1 cellular context compared by ENCODE assay signal in genomic region chr4:4259484-4260100, GRCh38.
TF ChIP-seq lines count a peak whose summit lies in the region.

No MANE protein-coding gene starts in this region.

TF ChIP-seq in GM23338, 12 proteins besides CTCF, POLR2A, EP300 and RAD21 (continued from another document):
- TF ChIP-seq REST (IDR thresholded peaks at IDR 0.05; ENCODE audit: unreplicated experiment) (no peak), ZNF331 (CRISPR knock-in tag; IDR thresholded peaks at IDR 0.05; ENCODE audit: low read depth) (no peak), ETS1 (IDR thresholded peaks at IDR 0.05) (no peak), EZH2phosphoT487 (IDR thresholded peaks at IDR 0.05; ENCODE audit: unreplicated experiment) (no peak), ZNF462 (CRISPR knock-in tag; IDR thresholded peaks at IDR 0.05) (no peak), JUNB (IDR thresholded peaks at IDR 0.05; ENCODE audit: unreplicated experiment) (no peak)
